In genomic region chr19:46787331-46788100, GRCh38 we compare ENCODE assay signal across 8 cellular contexts. TPM values are rescaled to one million over a fixed set of nuclear protein-coding genes. Genes with fewer than 3 reads are reported as not detected.
A peak's percentile ranks its signal among the peaks of the same experiment; 100 is the strongest.
DNase-seq lines count a peak whose midpoint lies in the region; ATAC-seq and TF ChIP-seq lines count a peak whose summit lies in the region.

No MANE protein-coding gene starts in this region.

- 0 out of 3 replicates have a peak overlapping the region, but pooled peaks have one; percentile 1 for H2BK15ac ChIP-seq in IMR-90 (ENCODE audit: low read depth, low read length)

- H3K23ac ChIP-seq in IMR-90 (ENCODE audit: low read depth, low read length), result peak overlapping the region; percentile 97

- peak overlapping the region; percentile 99 for H3K9ac ChIP-seq in IMR-90 (ENCODE audit: low read depth, low read length)

- no peak for TF ChIP-seq CTCF in IMR-90 (conservative IDR thresholded peaks at IDR 0.05; ENCODE audit: low read depth, low read length)

- peaks cover 31% of the 10 kb centered on the region for H3K36me3 Mint-ChIP-seq in central memory CD8-positive, alpha-beta T cell (ENCODE audit: insufficient read depth)

- POLR2A ChIA-PET in IMR-90 (lab: Charles Lee; ENCODE audit: unreplicated experiment), result interaction anchor here (1.2 kb wide), 1 partner anchor 445 kb away, joined by 4 read pairs; no protein-coding TSS in a partner anchor

- peak overlapping the region; percentile 76; the same call in 1 of the 2 replicates for H2AK5ac ChIP-seq in IMR-90 (ENCODE audit: low read depth, low read length)

- H2AFZ ChIP-seq in IMR-90 (replicated peaks; ENCODE audit: low read length, poor library complexity), result peak overlapping the region; percentile 81

- peaks cover 15% of the 10 kb centered on the region for H3K9me1 ChIP-seq in IMR-90 (ENCODE audit: insufficient read depth, low read length)

- DNase-seq in COLO668 (lab: John Stamatoyannopoulos, UW; ENCODE audit: unreplicated experiment) (peak; percentile 69), IMR-90 (peak; percentile 63), T-helper 22 cell (ENCODE audit: low read depth) (peak; percentile 13), mesenteric fat pad (ENCODE audit: low spot score) (no peak)
- DNase-seq in central memory CD8-positive, alpha-beta T cell (ENCODE audit: low spot score in 2 of 2), result no peak
- peak; percentile 18 to 40 for DNase-seq in stimulated activated CD4-positive, alpha-beta T cell treated with anti-CD3 and anti-CD28 coated beads, Interleukin-2, amount 100 ng/mL, for 48 hours

- H3K27ac ChIP-seq in IMR-90 (ENCODE audit: insufficient read depth, low read length), result peak overlapping the region; percentile 84
- peak overlapping the region; percentile 18 for H3K27ac ChIP-seq in layer of hippocampus (ENCODE audit: low read depth, low read length)

- no peak for TF ChIP-seq RAD21 in IMR-90 (IDR thresholded peaks at IDR 0.05; ENCODE audit: low read length)

- H4K91ac ChIP-seq in IMR-90 (ENCODE audit: insufficient read depth, low read depth, low read length), result peak overlapping the region; percentile 73

- WGBS in IMR-90 (ENCODE audit: extremely low coverage in 2 of 2, insufficient read length in 1 of 2), 2 experiments, result 0% methylated on average over 64 of the region's 74 CpGs; no CpG with 5 or more reads in 1 of the 2 experiments

- H3K4me3 ChIP-seq in IMR-90 (ENCODE audit: insufficient read depth, low read depth, low read length), result peak overlapping the region; percentile 97

- peak overlapping the region; percentile 96 for H3K4me3 Mint-ChIP-seq in central memory CD8-positive, alpha-beta T cell

- H2BK120ac ChIP-seq in IMR-90 (ENCODE audit: low read depth, low read length), result peak overlapping the region; percentile 66; the same call in 1 of the 2 replicates

- H2AK9ac ChIP-seq in IMR-90 (replicated peaks; ENCODE audit: low read depth, low read length, poor library complexity), result peak overlapping the region; percentile 100

- ATAC-seq in IMR-90 (ENCODE audit: low read depth) (peak; percentile 2), HG03460 (IDR thresholded peaks at IDR 0.05; ENCODE audit: unreplicated experiment) (no peak)
- ATAC-seq in central memory CD8-positive, alpha-beta T cell (replicated peaks; ENCODE audit: extremely low read depth, poor library complexity, severe bottlenecking), result no peak

- peak overlapping the region; percentile 95 for H3K14ac ChIP-seq in IMR-90 (replicated peaks; ENCODE audit: low read depth, low read length)

- intact Hi-C loops in IMR-90 (cut with micrococcal nuclease), result loop anchor here (1.0 kb wide), 3 partner anchors 43 to 204 kb away; no protein-coding TSS in a partner anchor

- dilution Hi-C loops in IMR-90 (cut with HindIII; ENCODE audit: low sequenced_read_pairs, unreplicated experiment), result no loop called here

- H3K4me1 ChIP-seq in IMR-90 (ENCODE audit: control insufficient read depth, insufficient read depth, low read length), result peaks cover 14% of the 10 kb centered on the region

- H3K9me3 Mint-ChIP-seq in central memory CD8-positive, alpha-beta T cell, result no peaks in the 10 kb centered on the region

- no peaks in the 10 kb centered on the region for H3K9me3 ChIP-seq in IMR-90 (ENCODE audit: control insufficient read depth, insufficient read depth, low read length)

- peak overlapping the region; percentile 73 for H2BK5ac ChIP-seq in IMR-90 (ENCODE audit: low read depth, low read length, poor library complexity, severe bottlenecking)

- peak overlapping the region; percentile 87 for H3K4ac ChIP-seq in IMR-90 (ENCODE audit: low read depth, low read length)

- peak overlapping the region; percentile 66 for H4K5ac ChIP-seq in IMR-90 (ENCODE audit: low read depth, low read length)

- peak overlapping the region; percentile 76 for H3K18ac ChIP-seq in IMR-90 (ENCODE audit: low read depth, low read length)

- in situ Hi-C loops in IMR-90 (cut with MboI; ENCODE audit: low sequenced_read_pairs), result loop anchor here (10.0 kb wide), 1 partner anchor 57 kb away; no protein-coding TSS in a partner anchor

- peak overlapping the region; percentile 82; the same call in 1 of the 2 replicates for H3K4me2 ChIP-seq in IMR-90 (ENCODE audit: low read depth, low read length)

- peaks cover 26% of the 10 kb centered on the region for H3K36me3 ChIP-seq in IMR-90 (ENCODE audit: control insufficient read depth, insufficient read depth, low read length)

- peak overlapping the region; percentile 98; the same call in 1 of the 2 replicates for H3K56ac ChIP-seq in IMR-90 (ENCODE audit: extremely low read depth, insufficient read depth, low read length)

- peaks cover 13 to 52% of the 10 kb centered on the region in 2 experiments; a peak in 3 of 4 replicates for H3K79me1 ChIP-seq in IMR-90 (ENCODE audit: low read depth in 1 of 2, low read length in 2 of 2)

- H4K20me1 ChIP-seq in IMR-90 (ENCODE audit: insufficient read depth, low read length), result peaks cover 47% of the 10 kb centered on the region

- H4K8ac ChIP-seq in IMR-90 (ENCODE audit: low read depth in 2 of 2, low read length in 2 of 2), result peak overlapping the region; percentile 4 to 89; a peak in 2 of 4 replicates

- H3K27me3 Mint-ChIP-seq in central memory CD8-positive, alpha-beta T cell, result no peaks in the 10 kb centered on the region

- TF ChIP-seq POLR2A in IMR-90 (IDR thresholded peaks at IDR 0.05; ENCODE audit: low read depth, low read length), result no peak

- CTCF ChIA-PET in IMR-90 (lab: Yijun Ruan, JAX), result interaction anchor here (0.6 to 1.4 kb wide), 4 partner anchors 11 to 53 kb away, joined by 3 to 6 read pairs (median 4); no protein-coding TSS in a partner anchor

- no TSS peak for BruUV-seq in IMR-90 (replicated peaks; lab: Mats Ljungman, UMichigan)

- no peaks in the 10 kb centered on the region for H3K27me3 ChIP-seq in IMR-90 (ENCODE audit: control insufficient read depth, insufficient read depth, low read length)
- peaks cover 5% of the 10 kb centered on the region for H3K27me3 ChIP-seq in layer of hippocampus (ENCODE audit: control insufficient read depth, insufficient read depth, low read length)

- no peak overlapping the region for H2BK20ac ChIP-seq in IMR-90 (ENCODE audit: low read depth, low read length)

- H3K27ac Mint-ChIP-seq in central memory CD8-positive, alpha-beta T cell (ENCODE audit: low read depth), result peak overlapping the region; percentile 96

- peaks cover 61% of the 10 kb centered on the region for H3K4me1 Mint-ChIP-seq in central memory CD8-positive, alpha-beta T cell

TF ChIP-seq in IMR-90, 13 proteins besides CTCF, POLR2A, EP300 and RAD21:
- TF ChIP-seq BHLHE40 (IDR thresholded peaks at IDR 0.05; ENCODE audit: low read depth, low read length) (0 out of 2 replicates have a peak, but pooled peaks have one; percentile 21), USF2 (IDR thresholded peaks at IDR 0.05; ENCODE audit: low read depth, low read length) (peak; percentile 87; the same call in 1 of the 2 replicates), RCOR1 (IDR thresholded peaks at IDR 0.05; ENCODE audit: insufficient replicate concordance, low read length) (no peak), MAFK (IDR thresholded peaks at IDR 0.05; ENCODE audit: low read depth, low read length) (no peak), MAZ (IDR thresholded peaks at IDR 0.05; ENCODE audit: borderline replicate concordance, low read depth, low read length) (0 out of 2 replicates have a peak, but pooled peaks have one; percentile 28)

RNA-seq across cellular contexts. Expression of gene SLC1A5, which starts 0.9 kb away (rescaled TPM):
- total RNA-seq in IMR-90 (2012; rRNA removed), result 105 and 142 TPM in 2 replicates
- polyA plus RNA-seq in IMR-90 (2012; rRNA removed), result 155 and 171 TPM in 2 replicates
- 117 and 213 TPM in 2 replicates for polyA plus RNA-seq in IMR-90 (2012; cell fraction: cytosol; rRNA removed)
- polyA plus RNA-seq in IMR-90 (2012; cell fraction: nucleus; rRNA removed; ENCODE audit: low replicate concordance), result 88.4 and 128 TPM in 2 replicates
- total RNA-seq in mesenteric fat pad, result 168 TPM

RNA-seq across cellular contexts. Expression of gene STRN4, which starts 41.3 kb away (rescaled TPM):
- total RNA-seq in IMR-90 (2012; rRNA removed) (36.7 and 37.8 TPM in 2 replicates), mesenteric fat pad (72.9 TPM)
- 112 and 127 TPM in 2 replicates for polyA plus RNA-seq in IMR-90 (2012; rRNA removed)
- polyA plus RNA-seq in IMR-90 (2012; cell fraction: cytosol; rRNA removed), result 111 and 127 TPM in 2 replicates
- polyA plus RNA-seq in IMR-90 (2012; cell fraction: nucleus; rRNA removed; ENCODE audit: low replicate concordance), result 158 and 365 TPM in 2 replicates

RNA-seq across cellular contexts. Expression of gene FKRP, which starts 41.7 kb away (rescaled TPM):
- total RNA-seq in IMR-90 (2012; rRNA removed), result 5.8 and 6.1 TPM in 2 replicates
- polyA plus RNA-seq in IMR-90 (2012; rRNA removed), result 25.3 and 28.5 TPM in 2 replicates
- 22.3 and 36.1 TPM in 2 replicates for polyA plus RNA-seq in IMR-90 (2012; cell fraction: cytosol; rRNA removed)
- 50.3 and 64.5 TPM in 2 replicates for polyA plus RNA-seq in IMR-90 (2012; cell fraction: nucleus; rRNA removed; ENCODE audit: low replicate concordance)
- 13.2 TPM for total RNA-seq in mesenteric fat pad

Comparison
In these comparisons a context has a peak if more than half of its experiments do, and no peak if none do; other contexts are left out.
1. DNase-seq: peak in COLO668 (single experiment), IMR-90 (single experiment), T-helper 22 cell (single experiment) and stimulated activated CD4-positive, alpha-beta T cell treated with anti-CD3 and anti-CD28 coated beads, Interleukin-2, amount 100 ng/mL, for 48 hours (2 of 2); none in central memory CD8-positive, alpha-beta T cell (0 of 2) and mesenteric fat pad (single experiment).